8 cellular contexts compared by ENCODE assay signal in the genomic region with DNA sequence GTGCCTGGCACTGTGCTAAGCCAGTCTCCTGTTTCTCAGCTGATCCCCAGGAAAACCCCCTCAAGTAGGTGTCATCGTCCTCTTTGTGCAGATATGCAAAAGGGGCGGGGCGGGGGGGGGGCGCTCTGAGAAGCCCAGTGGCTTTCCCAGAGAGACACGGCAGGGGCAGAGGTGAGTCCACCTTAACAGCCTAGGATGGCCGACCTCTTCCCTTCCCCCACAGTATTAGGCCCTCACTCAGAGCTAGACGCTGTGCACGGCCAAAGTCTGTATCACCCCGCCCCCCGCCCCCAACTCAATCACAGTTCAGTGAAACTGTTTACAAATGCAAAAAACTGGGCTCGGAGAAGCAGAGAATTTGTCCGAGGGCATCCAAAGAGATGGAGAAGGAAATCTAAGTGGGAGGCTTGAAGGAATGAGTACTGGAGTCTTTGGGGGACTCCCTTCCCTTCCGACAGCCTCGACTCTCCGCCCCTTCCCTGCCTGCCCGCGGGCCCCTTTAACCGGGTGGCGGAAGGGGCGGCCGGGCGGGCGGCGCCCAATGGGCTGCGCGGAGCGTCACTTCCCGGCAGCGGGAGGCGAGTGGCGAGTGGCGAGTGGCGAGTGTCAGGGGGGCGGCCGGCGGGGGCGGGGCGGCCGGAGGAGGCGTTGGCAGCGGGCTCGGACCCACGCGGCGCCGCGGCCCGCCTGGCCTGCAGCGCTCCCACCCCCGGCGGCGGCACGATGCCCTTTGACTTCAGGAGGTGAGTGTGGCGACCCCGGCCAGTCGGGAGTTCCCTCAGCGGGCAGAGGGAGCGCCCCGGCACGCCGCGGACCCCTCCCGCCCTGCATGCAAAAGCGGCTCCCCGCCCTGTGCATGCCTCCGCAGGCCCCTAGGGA. TPM values are rescaled to one million over a fixed set of nuclear protein-coding genes. Genes with fewer than 3 reads are reported as not detected.
A peak's percentile ranks its signal among the peaks of the same experiment; 100 is the strongest.
DNase-seq lines count a peak whose midpoint lies in the region; ATAC-seq and TF ChIP-seq lines count a peak whose summit lies in the region.

A gene with protein sequence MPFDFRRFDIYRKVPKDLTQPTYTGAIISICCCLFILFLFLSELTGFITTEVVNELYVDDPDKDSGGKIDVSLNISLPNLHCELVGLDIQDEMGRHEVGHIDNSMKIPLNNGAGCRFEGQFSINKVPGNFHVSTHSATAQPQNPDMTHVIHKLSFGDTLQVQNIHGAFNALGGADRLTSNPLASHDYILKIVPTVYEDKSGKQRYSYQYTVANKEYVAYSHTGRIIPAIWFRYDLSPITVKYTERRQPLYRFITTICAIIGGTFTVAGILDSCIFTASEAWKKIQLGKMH (plus strand): TSS at position 561 of the 879 bp plus-strand sequence. CDS start 163 bp downstream, at position 724.

- no peak for TF ChIP-seq CTCF in IMR-90 (conservative IDR thresholded peaks at IDR 0.05; ENCODE audit: low read depth, low read length)

- peaks cover 7 to 76% of the 10 kb centered on the region in 2 experiments; a peak in 3 of 4 replicates for H3K79me1 ChIP-seq in IMR-90 (ENCODE audit: low read depth in 1 of 2, low read length in 2 of 2)
- H3K79me1 ChIP-seq in neuronal stem cell (ENCODE audit: low read depth, low read length): no peaks in the 10 kb centered on the region

- H2AK9ac ChIP-seq in IMR-90 (replicated peaks; ENCODE audit: low read depth, low read length, poor library complexity): peak within 1 kb of the TSS; percentile 99

- H2BK15ac ChIP-seq in IMR-90 (ENCODE audit: low read depth, low read length): peak within 1 kb of the TSS; percentile 96; the same call in 2 of the 3 replicates
- H2BK15ac ChIP-seq in neuronal stem cell (ENCODE audit: low read length): no peak within 1 kb of the TSS

- peak within 1 kb of the TSS; percentile 87 for H4K5ac ChIP-seq in IMR-90 (ENCODE audit: low read depth, low read length)

- H3K4me1 Mint-ChIP-seq in activated naive CD4-positive, alpha-beta T cell treated with anti-CD3 and anti-CD28 coated beads, Interleukin-2, amount 10 ng/mL, durations not matched to agents 7 days and 5 days: peaks cover 40% of the 10 kb centered on the region

- CTCF ChIA-PET in IMR-90 (lab: Yijun Ruan, JAX): no interaction called here
- CTCF ChIA-PET in activated naive CD4-positive, alpha-beta T cell treated with anti-CD3 and anti-CD28 coated beads, Interleukin-2, amount 10 ng/mL, durations not matched to agents 7 days and 5 days (lab: Charles Lee): no interaction called here

- H3K27me3 Mint-ChIP-seq in activated naive CD4-positive, alpha-beta T cell treated with anti-CD3 and anti-CD28 coated beads, Interleukin-2, amount 10 ng/mL, durations not matched to agents 7 days and 5 days: no peaks in the 10 kb centered on the region

- H2BK120ac ChIP-seq in IMR-90 (ENCODE audit: low read depth, low read length): peak within 1 kb of the TSS; percentile 75
- no peak within 1 kb of the TSS for H2BK120ac ChIP-seq in neuronal stem cell (ENCODE audit: low read depth, low read length)

- DNase-seq in DMS79 treated with DMSO at 0.1 percent for 48 hours (lab: John Stamatoyannopoulos, UW): peak; percentile 12
- peak; percentile 78 for DNase-seq in IMR-90
- DNase-seq in SK-N-DZ (ENCODE audit: low spot score): peak; percentile 73
- peak; percentile 84 for DNase-seq in activated naive CD4-positive, alpha-beta T cell treated with anti-CD3 and anti-CD28 coated beads, Interleukin-2, amount 10 ng/mL, durations not matched to agents 7 days and 5 days
- DNase-seq in germinal center (ENCODE audit: low spot score): peak; percentile 87
- peak; percentile 58 for DNase-seq in neuronal stem cell (ENCODE audit: low spot score)

- H3K23ac ChIP-seq in IMR-90 (ENCODE audit: low read depth, low read length) (peak within 1 kb of the TSS; percentile 79), neuronal stem cell (ENCODE audit: low read depth, low read length, poor library complexity) (peak within 1 kb of the TSS; percentile 32)

- peak within 1 kb of the TSS; percentile 80 for H3K27ac Mint-ChIP-seq in activated naive CD4-positive, alpha-beta T cell treated with anti-CD3 and anti-CD28 coated beads, Interleukin-2, amount 10 ng/mL, durations not matched to agents 7 days and 5 days

- peak within 1 kb of the TSS; percentile 84 for H3K4me3 Mint-ChIP-seq in activated naive CD4-positive, alpha-beta T cell treated with anti-CD3 and anti-CD28 coated beads, Interleukin-2, amount 10 ng/mL, durations not matched to agents 7 days and 5 days

- H2AFZ ChIP-seq in IMR-90 (replicated peaks; ENCODE audit: low read length, poor library complexity): peak within 1 kb of the TSS; percentile 89
- peak within 1 kb of the TSS; percentile 91 for H2AFZ ChIP-seq in neuronal stem cell (ENCODE audit: low read length)

- peak within 1 kb of the TSS; percentile 83 for H4K91ac ChIP-seq in IMR-90 (ENCODE audit: insufficient read depth, low read depth, low read length)
- no peak within 1 kb of the TSS for H4K91ac ChIP-seq in neuronal stem cell (ENCODE audit: low read depth, low read length, poor library complexity)

- 0 out of 2 replicates have a peak, but pooled peaks cover 12% of the 10 kb centered on the region for H4K20me1 ChIP-seq in IMR-90 (ENCODE audit: insufficient read depth, low read length)

- H2BK5ac ChIP-seq in IMR-90 (ENCODE audit: low read depth, low read length, poor library complexity, severe bottlenecking): peak within 1 kb of the TSS; percentile 93
- no peak within 1 kb of the TSS for H2BK5ac ChIP-seq in neuronal stem cell (ENCODE audit: low read length)

- H2BK20ac ChIP-seq in IMR-90 (ENCODE audit: low read depth, low read length): peak within 1 kb of the TSS; percentile 29; the same call in 1 of the 2 replicates

- peak; percentile 19; the same call in 1 of the 2 replicates for TF ChIP-seq RAD21 in IMR-90 (IDR thresholded peaks at IDR 0.05; ENCODE audit: low read length)

- H3K9me3 Mint-ChIP-seq in activated naive CD4-positive, alpha-beta T cell treated with anti-CD3 and anti-CD28 coated beads, Interleukin-2, amount 10 ng/mL, durations not matched to agents 7 days and 5 days: no peaks in the 10 kb centered on the region

- peaks cover 26% of the 10 kb centered on the region for H3K4me1 ChIP-seq in IMR-90 (ENCODE audit: control insufficient read depth, insufficient read depth, low read length)
- H3K4me1 ChIP-seq in neuronal stem cell (ENCODE audit: control insufficient read depth in 2 of 2, insufficient read depth in 1 of 2, low read depth in 1 of 2, low read length in 2 of 2): peaks cover 0 to 12% of the 10 kb centered on the region in 2 donors

- in situ Hi-C loops in IMR-90 (cut with MboI; ENCODE audit: low sequenced_read_pairs): no loop called here

- peak within 1 kb of the TSS; percentile 82 for H3K18ac ChIP-seq in IMR-90 (ENCODE audit: low read depth, low read length)
- peak within 1 kb of the TSS; percentile 93 for H3K18ac ChIP-seq in neuronal stem cell (ENCODE audit: low read length)

- H3K4me3 ChIP-seq in IMR-90 (ENCODE audit: insufficient read depth, low read depth, low read length): peak within 1 kb of the TSS; percentile 96
- H3K4me3 ChIP-seq in neuronal stem cell (ENCODE audit: low read length in 2 of 2): peak within 1 kb of the TSS; percentile 87 to 93

- H3K56ac ChIP-seq in IMR-90 (ENCODE audit: extremely low read depth, insufficient read depth, low read length): peak within 1 kb of the TSS; percentile 87

- BruUV-seq in IMR-90 (replicated peaks; lab: Mats Ljungman, UMichigan): TSS peak; percentile 95

- H3K27ac ChIP-seq in IMR-90 (ENCODE audit: insufficient read depth, low read length): peak within 1 kb of the TSS; percentile 93
- peak within 1 kb of the TSS; percentile 35 for H3K27ac ChIP-seq in neuronal stem cell (replicated peaks; ENCODE audit: low read length)
- H3K27ac ChIP-seq in temporal lobe (ENCODE audit: low read depth, low read length): peak within 1 kb of the TSS; percentile 51

- intact Hi-C loops in IMR-90 (cut with micrococcal nuclease): loop anchor here (1.0 to 10.0 kb wide), 2 partner anchors 62 to 119 kb away; no protein-coding TSS in a partner anchor

- H3K9ac ChIP-seq in IMR-90 (ENCODE audit: low read depth, low read length): peak within 1 kb of the TSS; percentile 90
- H3K9ac ChIP-seq in neuronal stem cell (ENCODE audit: low read depth, low read length, poor library complexity): peak within 1 kb of the TSS; percentile 88

- no peaks in the 10 kb centered on the region for H3K9me3 ChIP-seq in IMR-90 (ENCODE audit: control insufficient read depth, insufficient read depth, low read length)
- no peaks in the 10 kb centered on the region for H3K9me3 ChIP-seq in neuronal stem cell (replicated peaks in 1 of 2; ENCODE audit: control insufficient read depth in 2 of 2, insufficient read depth in 1 of 2, low read depth in 1 of 2, low read length in 2 of 2)

- peak; percentile 68 for ATAC-seq in GM21528 (IDR thresholded peaks at IDR 0.05; ENCODE audit: low FRiP score, unreplicated experiment)
- ATAC-seq in IMR-90 (ENCODE audit: low read depth): peak; percentile 92

- peak within 1 kb of the TSS; percentile 92 for H3K4ac ChIP-seq in IMR-90 (ENCODE audit: low read depth, low read length)
- no peak within 1 kb of the TSS for H3K4ac ChIP-seq in neuronal stem cell (ENCODE audit: low read length)

- dilution Hi-C loops in IMR-90 (cut with HindIII; ENCODE audit: low sequenced_read_pairs, unreplicated experiment): no loop called here

- no peak within 1 kb of the TSS for H2BK12ac ChIP-seq in neuronal stem cell (ENCODE audit: low read length)

- 0% methylated on average over 24 of the region's 66 CpGs; no CpG with 5 or more reads in 1 of the 2 experiments for WGBS in IMR-90 (ENCODE audit: extremely low coverage in 2 of 2, insufficient read length in 1 of 2), 2 experiments
- no CpG with 5 or more reads among the region's 66 CpGs for WGBS in neuronal stem cell (ENCODE audit: extremely low coverage in 2 of 2, insufficient read length in 2 of 2, insufficient replicate concordance in 1 of 2), 2 donors

- POLR2A ChIA-PET in IMR-90 (lab: Charles Lee; ENCODE audit: unreplicated experiment): no interaction called here

- peak within 1 kb of the TSS; percentile 95 for H3K4me2 ChIP-seq in IMR-90 (ENCODE audit: low read depth, low read length)
- peak within 1 kb of the TSS; percentile 90 for H3K4me2 ChIP-seq in neuronal stem cell (ENCODE audit: insufficient read depth, low read length, poor library complexity, severe bottlenecking)

- no peaks in the 10 kb centered on the region for H3K27me3 ChIP-seq in IMR-90 (ENCODE audit: control insufficient read depth, insufficient read depth, low read length)
- H3K27me3 ChIP-seq in neuronal stem cell (ENCODE audit: control insufficient read depth in 3 of 3, insufficient read depth in 3 of 3, low read depth in 1 of 3, low read length in 3 of 3): no peaks in the 10 kb centered on the region

- peaks cover 12% of the 10 kb centered on the region for H3K36me3 Mint-ChIP-seq in activated naive CD4-positive, alpha-beta T cell treated with anti-CD3 and anti-CD28 coated beads, Interleukin-2, amount 10 ng/mL, durations not matched to agents 7 days and 5 days

- H3K36me3 ChIP-seq in IMR-90 (ENCODE audit: control insufficient read depth, insufficient read depth, low read length) (peaks cover 16% of the 10 kb centered on the region), neuronal stem cell (replicated peaks in 1 of 2; ENCODE audit: control insufficient read depth in 2 of 2, insufficient read depth in 2 of 2, low read length in 2 of 2) (peaks cover 3 to 14% of the 10 kb centered on the region in 2 donors)

- TF ChIP-seq POLR2A in IMR-90 (IDR thresholded peaks at IDR 0.05; ENCODE audit: low read depth, low read length): peak; percentile 95

- H4K8ac ChIP-seq in IMR-90 (ENCODE audit: low read depth in 2 of 2, low read length in 2 of 2) (peak within 1 kb of the TSS; percentile 85 to 88), neuronal stem cell (ENCODE audit: low read depth, low read length) (no peak within 1 kb of the TSS)

- peak within 1 kb of the TSS; percentile 84 for H3K14ac ChIP-seq in IMR-90 (replicated peaks; ENCODE audit: low read depth, low read length)
- no peak within 1 kb of the TSS for H3K14ac ChIP-seq in neuronal stem cell (ENCODE audit: low read length)

- peaks cover 38% of the 10 kb centered on the region for H3K9me1 ChIP-seq in IMR-90 (ENCODE audit: insufficient read depth, low read length)

- peak within 1 kb of the TSS; percentile 95 for H2AK5ac ChIP-seq in IMR-90 (ENCODE audit: low read depth, low read length)
- no peak within 1 kb of the TSS for H2AK5ac ChIP-seq in neuronal stem cell (ENCODE audit: low read depth, low read length)

RNA-seq across cellular contexts. Expression of the gene that starts here (rescaled TPM):
- total RNA-seq in IMR-90 (2012; rRNA removed): 124 and 134 TPM in 2 replicates
- polyA plus RNA-seq in IMR-90 (2012; rRNA removed): 185 and 192 TPM in 2 replicates
- polyA plus RNA-seq in IMR-90 (2012; cell fraction: cytosol; rRNA removed): 59.2 and 179 TPM in 2 replicates
- polyA plus RNA-seq in IMR-90 (2012; cell fraction: nucleus; rRNA removed; ENCODE audit: low replicate concordance): 128 and 132 TPM in 2 replicates
- polyA plus RNA-seq in SK-N-DZ (2014; cell fraction: cytosol; rRNA removed): 114 and 117 TPM in 2 replicates
- polyA plus RNA-seq in SK-N-DZ (2014; cell fraction: nucleus; rRNA removed): 53.9 and 54.7 TPM in 2 replicates
- 73.5 TPM for polyA plus RNA-seq in neuronal stem cell (2013, experiment 1 of 2)
- 73.3 TPM for polyA plus RNA-seq in neuronal stem cell (2013, experiment 2 of 2)
- 31.2 TPM for total RNA-seq in temporal lobe

Comparison
In these comparisons a context has a peak if more than half of its experiments do, and no peak if none do; other contexts are left out.
1. Peak in every context shown above with its lines: DNase-seq, ATAC-seq, H3K4me3 ChIP-seq and H3K27ac ChIP-seq.
2. DNase-seq: peak in every context shown above with its lines; median percentile 87 in germinal center; 84 in activated naive CD4-positive, alpha-beta T cell treated with anti-CD3 and anti-CD28 coated beads, Interleukin-2, amount 10 ng/mL, durations not matched to agents 7 days and 5 days; 78 in IMR-90; 73 in SK-N-DZ; 58 in neuronal stem cell; 12 in DMS79 treated with DMSO at 0.1 percent for 48 hours.
3. H3K27ac ChIP-seq: peak in every context shown above with its lines; median percentile 93 in IMR-90; 51 in temporal lobe; 35 in neuronal stem cell.